Comparison of ENCODE assay signal across 31 cellular contexts in genomic region chr7:99827040-99827778, GRCh38. TPM values are rescaled to one million over a fixed set of nuclear protein-coding genes. Genes with fewer than 3 reads are reported as not detected.
DNase-seq lines count a peak whose midpoint lies in the region; ATAC-seq and TF ChIP-seq lines count a peak whose summit lies in the region.
"Had no signal": no experiment of that assay in that cellular context is flagged by ENCODE, and none has a peak within 500 bp of the region (broad histone marks: within the 10 kb centered on the region; RNA-seq: fewer than 3 reads in every experiment).

No MANE protein-coding gene starts in this region.

- no peak overlapping the region for H3K4me3 ChIP-seq in naive thymus-derived CD4-positive, alpha-beta T cell (ENCODE audit: low read length)
- H3K4me3 ChIP-seq: adrenal gland, esophagus muscularis mucosa, heart right ventricle, sigmoid colon, thyroid gland had no signal

- H3K9me3 ChIP-seq in naive thymus-derived CD4-positive, alpha-beta T cell (ENCODE audit: control insufficient read depth in 2 of 3, low read length in 3 of 3), result no peaks in the 10 kb centered on the region
- H3K9me3 ChIP-seq: adrenal gland, BE2C, esophagus muscularis mucosa, heart right ventricle, sigmoid colon, thyroid gland had no signal

- CTCF ChIA-PET in WTC11 (lab: Charles Lee), result no interaction called here
- CTCF ChIA-PET in naive thymus-derived CD4-positive, alpha-beta T cell (lab: Charles Lee), result no interaction called here

- H3K4me1 Mint-ChIP-seq in WTC11, result no peaks in the 10 kb centered on the region
- H3K4me1 Mint-ChIP-seq in naive thymus-derived CD4-positive, alpha-beta T cell, result no peaks in the 10 kb centered on the region
- H3K4me1 Mint-ChIP-seq: CD8-positive, alpha-beta memory T cell had no signal

- no peaks in the 10 kb centered on the region for H3K9me3 Mint-ChIP-seq in WTC11
- H3K9me3 Mint-ChIP-seq in naive thymus-derived CD4-positive, alpha-beta T cell, result no peaks in the 10 kb centered on the region
- H3K9me3 Mint-ChIP-seq: activated T-cell treated with anti-CD3 and anti-CD28 coated beads, Interleukin-2, amount 50 U/mL, for 72 hours; brain; CD8-positive, alpha-beta memory T cell; dendritic cell treated with granulocyte-macrophage colony-stimulating factor and Interleukin-4, amounts not matched to agents 40 ng/mL and 50 ng/mL, for 4 days had no signal

- no peaks in the 10 kb centered on the region for H3K4me1 ChIP-seq in naive thymus-derived CD4-positive, alpha-beta T cell (ENCODE audit: control insufficient read depth in 2 of 2, insufficient read depth in 2 of 2, low read length in 2 of 2)
- H3K4me1 ChIP-seq: BE2C, esophagus muscularis mucosa, heart right ventricle, sigmoid colon, thyroid gland had no signal

- intact Hi-C loops in naive thymus-derived CD4-positive, alpha-beta T cell (cut with micrococcal nuclease), result no loop called here

- ATAC-seq in WTC11 (no peak), left lobe of liver (peak; percentile 33)
- no peak for ATAC-seq in naive thymus-derived CD4-positive, alpha-beta T cell
- ATAC-seq: activated CD4-positive, CD25-positive, alpha-beta regulatory T cell treated with anti-CD3 and anti-CD28 coated beads, Interleukin-2, amount 50 U/mL, for 24 hours; activated T-cell treated with anti-CD3 and anti-CD28 coated beads, Interleukin-2, amount 50 U/mL, for 72 hours; heart right ventricle had no signal

- POLR2A ChIA-PET in WTC11 (lab: Charles Lee), result no interaction called here
- POLR2A ChIA-PET in naive thymus-derived CD4-positive, alpha-beta T cell (lab: Charles Lee), result no interaction called here

- H3K4me3 Mint-ChIP-seq in WTC11, result no peak overlapping the region
- H3K4me3 Mint-ChIP-seq in naive thymus-derived CD4-positive, alpha-beta T cell, result no peak overlapping the region
- H3K4me3 Mint-ChIP-seq: activated T-cell treated with anti-CD3 and anti-CD28 coated beads, Interleukin-2, amount 50 U/mL, for 72 hours; brain; CD8-positive, alpha-beta memory T cell; dendritic cell treated with granulocyte-macrophage colony-stimulating factor and Interleukin-4, amounts not matched to agents 40 ng/mL and 50 ng/mL, for 4 days had no signal

- H3K27me3 Mint-ChIP-seq in WTC11 (ENCODE audit: low read depth), result peaks cover 4% of the 10 kb centered on the region
- H3K27me3 Mint-ChIP-seq in naive thymus-derived CD4-positive, alpha-beta T cell, result peaks cover 0 to 27% (median 6%) of the 10 kb centered on the region in 5 donors

- H3K36me3 Mint-ChIP-seq in WTC11, result no peaks in the 10 kb centered on the region
- H3K36me3 Mint-ChIP-seq in naive thymus-derived CD4-positive, alpha-beta T cell, result no peaks in the 10 kb centered on the region
- H3K36me3 Mint-ChIP-seq: brain; CD8-positive, alpha-beta memory T cell had no signal

- no peak overlapping the region for H3K27ac Mint-ChIP-seq in WTC11
- no peak overlapping the region for H3K27ac Mint-ChIP-seq in naive thymus-derived CD4-positive, alpha-beta T cell
- H3K27ac Mint-ChIP-seq: activated T-cell treated with anti-CD3 and anti-CD28 coated beads, Interleukin-2, amount 50 U/mL, for 72 hours; brain; CD8-positive, alpha-beta memory T cell; dendritic cell treated with granulocyte-macrophage colony-stimulating factor and Interleukin-4, amounts not matched to agents 40 ng/mL and 50 ng/mL, for 4 days had no signal

- H3K27ac ChIP-seq in naive thymus-derived CD4-positive, alpha-beta T cell (ENCODE audit: low read depth, low read length), result no peak overlapping the region
- H3K27ac ChIP-seq: adrenal gland, esophagus muscularis mucosa, heart right ventricle, sigmoid colon, thyroid gland had no signal

- DNase-seq in HuH-7 (ENCODE audit: low spot score) (peak; percentile 44), WTC11 (ENCODE audit: low spot score) (no peak), left lobe of liver (ENCODE audit: low spot score) (peak; percentile 74), renal cortical epithelial cell (ENCODE audit: low read depth) (peak; percentile 84), DMS 273 (lab: John Stamatoyannopoulos, UW; ENCODE audit: unreplicated experiment) (no peak), NCI-H1048 (lab: John Stamatoyannopoulos, UW) (no peak)
- no peak for DNase-seq in naive thymus-derived CD4-positive, alpha-beta T cell
- DNase-seq: activated CD4-positive, alpha-beta T cell treated with anti-CD3 and anti-CD28 coated beads, Interleukin-2, amount 50 U/mL, for 48 hours; activated naive CD4-positive, alpha-beta T cell; activated T-cell treated with anti-CD3 and anti-CD28 coated beads, Interleukin-2, amount 50 U/mL, for 72 hours; adrenal gland; BE2C; CD8-positive, alpha-beta memory T cell; EL; foreskin fibroblast; H7; heart right ventricle; mesenchymal stem cell; NCI-H1436; NCI-H2081 treated with DMSO at 0.1 percent for 48 hours; sigmoid colon; stimulated activated CD4-positive, alpha-beta T cell treated with anti-CD3 and anti-CD28 coated beads, Interleukin-12 subunit alpha, Interleukin-12 subunit beta, amount 100 ng/mL, for 4 hours; stimulated activated CD4-positive, alpha-beta T cell treated with anti-CD3 and anti-CD28 coated beads, Interleukin-2, amount 100 ng/mL, for 48 hours; thyroid gland had no signal

- H3K27me3 ChIP-seq in naive thymus-derived CD4-positive, alpha-beta T cell (ENCODE audit: control insufficient read depth in 2 of 2, insufficient read depth in 2 of 2, low read length in 2 of 2), result no peaks in the 10 kb centered on the region
- H3K27me3 ChIP-seq: sigmoid colon, thyroid gland had no signal

- no peak for TF ChIP-seq CTCF in WTC11 (IDR thresholded peaks at IDR 0.05)

- no peaks in the 10 kb centered on the region for H3K36me3 ChIP-seq in naive thymus-derived CD4-positive, alpha-beta T cell (ENCODE audit: control insufficient read depth in 2 of 3, insufficient read depth in 3 of 3, low read length in 3 of 3)
- H3K36me3 ChIP-seq: adrenal gland, BE2C, esophagus muscularis mucosa, heart right ventricle, sigmoid colon, thyroid gland had no signal

TF ChIP-seq in WTC11, 78 proteins besides CTCF, POLR2A, EP300 and RAD21:
- no peak for TF ChIP-seq ZNF532 (CRISPR knock-in tag; IDR thresholded peaks at IDR 0.05; ENCODE audit: borderline replicate concordance)
- no peak for TF ChIP-seq PRRX2 (CRISPR knock-in tag; IDR thresholded peaks at IDR 0.05)
- peak; percentile 47 for TF ChIP-seq GABPB1 (CRISPR knock-in tag; IDR thresholded peaks at IDR 0.05)
- no peak for TF ChIP-seq ZNF396 (CRISPR knock-in tag; IDR thresholded peaks at IDR 0.05; ENCODE audit: borderline replicate concordance)
- no peak for TF ChIP-seq EMX1 (CRISPR knock-in tag; IDR thresholded peaks at IDR 0.05)
- no peak for TF ChIP-seq USF1 (CRISPR knock-in tag; IDR thresholded peaks at IDR 0.05)
- no peak for TF ChIP-seq GTF2I (CRISPR knock-in tag; conservative IDR thresholded peaks at IDR 0.05)
- no peak for TF ChIP-seq CREB1 (CRISPR knock-in tag; IDR thresholded peaks at IDR 0.05)

RNA-seq across cellular contexts. Expression of gene CYP3A43, which starts 0.6 kb away (rescaled TPM):
- total RNA-seq in WTC11 (2021) (not detected in 3 replicates), left lobe of liver (27.3 TPM), renal cortical epithelial cell (not detected in 2 replicates)
- under 1 TPM in 1 of 5 experiments, not detected in 4; 0.32 TPM for total RNA-seq in naive thymus-derived CD4-positive, alpha-beta T cell
- polyA plus RNA-seq in naive thymus-derived CD4-positive, alpha-beta T cell, result not detected
- total RNA-seq: adrenal gland; CD8-positive, alpha-beta memory T cell; esophagus muscularis mucosa; H7; RPMI7951; thyroid gland had no signal
- polyA plus RNA-seq: adrenal gland; CD8-positive, alpha-beta memory T cell; heart right ventricle; sigmoid colon had no signal

RNA-seq across cellular contexts. Expression of gene CYP3A4, which starts 43.2 kb away (rescaled TPM):
- 0.32 to 0.50 TPM (median 0.33 TPM) in 3 replicates for total RNA-seq in WTC11 (2021)
- 1,005 TPM for total RNA-seq in left lobe of liver
- total RNA-seq in renal cortical epithelial cell, result 0.69 TPM in 1 of 2 replicates, not detected in the other
- not detected for total RNA-seq in naive thymus-derived CD4-positive, alpha-beta T cell
- not detected for polyA plus RNA-seq in naive thymus-derived CD4-positive, alpha-beta T cell
- total RNA-seq: activated T-cell treated with anti-CD3 and anti-CD28 coated beads, Interleukin-2, amount 50 U/mL, for 72 hours; CD8-positive, alpha-beta memory T cell; esophagus muscularis mucosa; H7; heart right ventricle; posterior vena cava; RPMI7951; sigmoid colon; T-helper 1 cell treated with Interleukin-12 subunit alpha and Interleukin-12 subunit beta and Interleukin-4 antibody, amounts not matched to agents 30 ng/mL and 1 ng/mL, for 36 hours; thyroid gland had no signal
- polyA plus RNA-seq: CD8-positive, alpha-beta memory T cell; heart right ventricle had no signal

RNA-seq across cellular contexts. Expression of gene OR2AE1, which starts 49.6 kb away (rescaled TPM):
- total RNA-seq in WTC11 (2021) (0.15 TPM in 1 of 3 replicates, not detected in the others), left lobe of liver (not detected), renal cortical epithelial cell (0.15 TPM in 1 of 2 replicates, not detected in the other)
- total RNA-seq in naive thymus-derived CD4-positive, alpha-beta T cell, result under 1 TPM in 4 of 5 experiments, not detected in 1; 0.41 to 0.70 (median 0.52) TPM
- polyA plus RNA-seq in naive thymus-derived CD4-positive, alpha-beta T cell, result not detected
- total RNA-seq: H7, heart right ventricle, RPMI7951, sigmoid colon had no signal
- polyA plus RNA-seq: adrenal gland; CD8-positive, alpha-beta memory T cell; heart right ventricle had no signal

Comparison
In these comparisons a context has a peak if more than half of its experiments do, and no peak if none do; other contexts are left out.
1. DNase-seq: peak in HuH-7 (single experiment), left lobe of liver (single experiment) and renal cortical epithelial cell (single experiment); none in WTC11 (single experiment), naive thymus-derived CD4-positive, alpha-beta T cell (0 of 9), DMS 273 (single experiment) and NCI-H1048 (single experiment).
2. RNA of gene CYP3A43, which starts 0.6 kb away (total RNA-seq): 27.3 TPM in left lobe of liver (single experiment); not detected in WTC11, not detected in renal cortical epithelial cell and 0.32 TPM in naive thymus-derived CD4-positive, alpha-beta T cell; every median in the first group is over 10 times any median in the second.
3. RNA of gene CYP3A4, which starts 43.2 kb away (total RNA-seq): 1,005 TPM in left lobe of liver (single experiment); 0.32 to 0.50 TPM in WTC11, 0.69 TPM in renal cortical epithelial cell and not detected in naive thymus-derived CD4-positive, alpha-beta T cell; every median in the first group is over 100 times any median in the second.